ENCODE assay signal across 1 cellular context in the genomic region with DNA sequence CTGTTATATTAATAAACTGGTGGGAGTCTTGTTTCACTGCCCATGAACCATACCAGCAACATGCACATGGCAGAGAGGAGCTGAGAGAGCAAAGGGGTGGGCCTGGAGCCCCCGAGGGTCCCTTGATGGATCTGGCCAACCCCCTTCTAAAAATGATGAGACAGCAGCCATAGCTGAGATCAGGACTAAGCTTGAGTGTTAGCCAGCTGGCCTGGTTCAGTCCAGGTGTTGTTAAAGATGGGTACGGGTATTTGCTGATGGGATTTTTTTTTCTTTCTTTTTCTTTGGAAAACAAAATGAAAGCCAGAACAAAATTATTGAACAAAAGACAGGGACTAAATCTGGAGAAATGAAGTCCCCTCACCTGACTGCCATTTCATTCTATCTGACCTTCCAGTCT.
TF ChIP-seq lines count a peak whose summit lies in the region.

No MANE protein-coding gene starts in this region.

TF ChIP-seq in K562, 482 proteins besides CTCF, POLR2A, EP300 and RAD21:
- TF ChIP-seq TARDBP (IDR thresholded peaks at IDR 0.05) (no peak), RBFOX2 (IDR thresholded peaks at IDR 0.05; ENCODE audit: low read depth, low read length) (0 out of 2 replicates have a peak, but pooled peaks have one; percentile 29), ZNF507 (tag; conservative IDR thresholded peaks at IDR 0.05) (no peak), NFXL1 (CRISPR knock-in tag; IDR thresholded peaks at IDR 0.05) (no peak), POLR2G (IDR thresholded peaks at IDR 0.05; ENCODE audit: low read depth, low read length) (no peak), PHB2 (IDR thresholded peaks at IDR 0.05; ENCODE audit: low read depth) (no peak), ERF (CRISPR knock-in tag; IDR thresholded peaks at IDR 0.05) (no peak), ZNF77 (CRISPR knock-in tag; IDR thresholded peaks at IDR 0.05) (no peak), MXI1 (IDR thresholded peaks at IDR 0.05; ENCODE audit: low read depth, low read length) (no peak)
